8 cellular contexts compared by ENCODE assay signal in the genomic region with DNA sequence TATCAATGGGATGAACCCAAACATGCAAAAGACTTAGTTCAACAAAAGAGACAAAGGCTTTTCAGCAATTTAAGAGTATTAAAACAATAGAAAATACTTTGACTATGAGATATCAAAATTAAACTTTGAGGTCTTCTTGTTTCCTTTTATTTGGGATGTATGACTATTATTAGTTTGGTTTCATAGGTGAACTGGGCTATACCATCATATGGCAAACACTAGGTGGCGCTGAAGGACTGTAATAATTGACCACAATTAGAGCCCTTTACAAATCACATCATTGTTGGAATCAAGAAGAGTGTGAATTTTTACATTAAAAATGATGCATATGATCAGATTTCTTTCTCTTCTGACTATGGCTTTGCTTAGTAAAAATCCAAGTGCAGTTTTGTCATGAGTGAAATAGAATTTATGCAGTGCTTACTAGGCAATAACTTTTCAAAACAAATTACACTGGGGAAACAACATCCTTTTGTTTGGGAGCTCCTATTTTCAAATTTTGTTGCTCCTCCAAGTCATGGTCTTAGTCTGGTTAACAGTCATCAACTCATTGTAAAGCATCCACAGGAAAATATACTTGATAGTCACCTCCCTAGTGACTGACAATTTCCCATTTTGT. TPM values are rescaled to one million over a fixed set of nuclear protein-coding genes. Genes with fewer than 3 reads are reported as not detected.
DNase-seq lines count a peak whose midpoint lies in the region; ATAC-seq and TF ChIP-seq lines count a peak whose summit lies in the region.

No MANE protein-coding gene starts in this region.

- intact Hi-C loops in PC-3 (cut with micrococcal nuclease) = loop anchor here (1.0 to 2.0 kb wide), 3 partner anchors 673 to 1994 kb away; no protein-coding TSS in a partner anchor

- no peaks in the 10 kb centered on the region for H3K9me3 ChIP-seq in PC-3 (ENCODE audit: low read length)

- H3K9ac ChIP-seq in PC-3 (ENCODE audit: low read length) = no peak overlapping the region

- TF ChIP-seq CTCF in PC-3 (conservative IDR thresholded peaks at IDR 0.05; ENCODE audit: low read depth, low read length) (peak; percentile 86), brain microvascular endothelial cell (IDR thresholded peaks at IDR 0.05; ENCODE audit: low read depth, low read length, missing control alignments) (peak; percentile 63)

- no peaks in the 10 kb centered on the region for H3K9me2 ChIP-seq in PC-3 (replicated peaks; ENCODE audit: low read length)

- H4K20me1 ChIP-seq in PC-3 (ENCODE audit: low read length) = no peaks in the 10 kb centered on the region

- no peak overlapping the region for H3K4me3 ChIP-seq in PC-3 (ENCODE audit: low read length)
- no peak overlapping the region for H3K4me3 ChIP-seq in brain microvascular endothelial cell (ENCODE audit: low read depth, low read length)

- no peaks in the 10 kb centered on the region for H3K36me3 ChIP-seq in PC-3 (ENCODE audit: low read depth, low read length)
- H3K36me3 ChIP-seq in brain microvascular endothelial cell (replicated peaks) = no peaks in the 10 kb centered on the region

- ATAC-seq in GM21515 (IDR thresholded peaks at IDR 0.05; ENCODE audit: unreplicated experiment) (peak; percentile 79), PC-3 (peak; percentile 94), left lobe of liver (peak; percentile 86)

- no TSS peak for BruUV-seq in PC-3 (replicated peaks; lab: Mats Ljungman, UMichigan)

- DNase-seq in SIG-M5 treated with dmso at 0.1 percent for 504 hours (lab: John Stamatoyannopoulos, UW; ENCODE audit: unreplicated experiment) (peak; percentile 46), SIG-M5 (lab: John Stamatoyannopoulos, UW) (no peak), HUDEP-2 (lab: John Stamatoyannopoulos, UW; ENCODE audit: unreplicated experiment in 76 of 76) (peak in 43 of 76 experiments; percentile 1 to 66 (median 27)), PC-3 (peak; percentile 70), brain microvascular endothelial cell (peak; percentile 52), left lobe of liver (ENCODE audit: low spot score) (no peak), superior temporal gyrus (ENCODE audit: extremely low spot score) (peak; percentile 97)

- H3K79me2 ChIP-seq in PC-3 (ENCODE audit: low read length) = no peaks in the 10 kb centered on the region

- POLR2A ChIA-PET in PC-3 (lab: Charles Lee; ENCODE audit: unreplicated experiment) = no interaction called here

- no peaks in the 10 kb centered on the region for H3F3A ChIP-seq in PC-3 (ENCODE audit: low read length, unreplicated experiment)

- in situ Hi-C loops in brain microvascular endothelial cell (cut with HindIII; ENCODE audit: low pct_ligation_motif_present, low sequenced_read_pairs) = no loop called here

- no peaks in the 10 kb centered on the region for H3K4me1 ChIP-seq in PC-3 (ENCODE audit: insufficient read depth, low read length)

- no peak overlapping the region for H3K27ac ChIP-seq in PC-3 (ENCODE audit: low read length)
- H3K27ac ChIP-seq in brain microvascular endothelial cell = no peak overlapping the region

- H3K27me3 ChIP-seq in PC-3 (ENCODE audit: low read length) (no peaks in the 10 kb centered on the region), brain microvascular endothelial cell (replicated peaks) (no peaks in the 10 kb centered on the region)

- no peak overlapping the region for H3K4me2 ChIP-seq in PC-3 (ENCODE audit: low read length)

- CTCF ChIA-PET in PC-3 (lab: Charles Lee) = no interaction called here

- H2AFZ ChIP-seq in PC-3 (ENCODE audit: low read length) = no peak overlapping the region

RNA-seq across cellular contexts. Expression of a gene that starts 14.7 kb away (rescaled TPM):
- total RNA-seq in PC-3 (2014; rRNA removed) (not detected in 2 replicates), left lobe of liver (not detected)

Comparison
In these comparisons a context has a peak if more than half of its experiments do, and no peak if none do; other contexts are left out.
1. DNase-seq: peak in SIG-M5 treated with dmso at 0.1 percent for 504 hours (single experiment), HUDEP-2 (43 of 76), PC-3 (single experiment), brain microvascular endothelial cell (single experiment) and superior temporal gyrus (single experiment); none in SIG-M5 (single experiment) and left lobe of liver (single experiment).
2. Peak in every context shown above with its lines, with median percentiles within 50 percentile points of each other: ATAC-seq.